Comparison of ENCODE assay signal across 1 cellular context in the genomic region with DNA sequence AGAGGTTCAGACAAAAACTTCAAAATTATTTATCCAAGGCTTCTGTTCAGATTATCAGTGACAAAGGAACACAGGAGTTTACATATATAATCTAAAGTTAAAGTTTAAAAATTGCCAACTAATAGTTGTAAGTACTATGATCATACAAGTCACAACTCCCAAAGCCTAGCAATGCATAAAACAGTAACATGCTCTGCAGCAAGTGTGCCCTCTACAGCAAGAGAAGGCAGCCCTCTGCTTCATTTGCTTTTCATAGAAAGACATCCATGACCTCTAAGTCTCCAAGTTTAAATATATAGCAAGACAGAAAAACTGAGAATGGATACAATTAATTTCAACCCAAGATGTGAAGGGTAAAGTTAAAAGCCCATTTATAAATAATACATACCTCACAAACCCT.
TF ChIP-seq lines count a peak whose summit lies in the region.

No MANE protein-coding gene starts in this region.

TF ChIP-seq in GM23338, 12 proteins besides CTCF, POLR2A, EP300 and RAD21 (continued from another document):
- no peak for TF ChIP-seq JUNB (IDR thresholded peaks at IDR 0.05; ENCODE audit: unreplicated experiment)
- TF ChIP-seq EZH2 (IDR thresholded peaks at IDR 0.05; ENCODE audit: low read depth, unreplicated experiment) = no peak
